In the genomic region with DNA sequence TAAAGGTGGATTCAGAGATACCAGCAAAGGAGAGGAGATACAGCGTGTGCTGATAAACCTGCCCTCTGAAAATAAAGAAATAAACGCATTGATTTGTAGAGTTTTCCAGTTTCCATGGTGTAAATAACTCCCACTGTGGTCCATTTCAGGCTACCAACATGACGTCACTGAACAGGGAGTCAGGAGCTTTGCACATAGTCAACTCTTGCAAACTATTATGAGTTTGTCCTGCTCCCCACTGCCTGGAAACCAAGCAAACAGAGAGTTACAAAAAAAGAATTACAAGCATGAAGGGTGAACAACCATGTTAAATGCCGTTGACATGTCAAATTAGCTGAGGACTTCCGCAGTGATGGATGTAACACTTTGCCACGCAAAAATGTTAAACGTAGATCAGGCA, we compare ENCODE assay signal across 16 cellular contexts.
DNase-seq lines count a peak whose midpoint lies in the region; ATAC-seq and TF ChIP-seq lines count a peak whose summit lies in the region.
"Had no signal": no experiment of that assay in that cellular context is flagged by ENCODE, and none has a peak within 500 bp of the region (broad histone marks: within the 10 kb centered on the region; RNA-seq: fewer than 3 reads in every experiment).

No MANE protein-coding gene starts in this region.

- peak overlapping the region; percentile 85 for H3K23ac ChIP-seq in trophoblast cell (ENCODE audit: low read length)

- no peak overlapping the region for H3K4ac ChIP-seq in trophoblast cell (ENCODE audit: low read depth, low read length)

- no peak overlapping the region for H2BK120ac ChIP-seq in trophoblast cell (ENCODE audit: insufficient read depth, low read length, poor library complexity)

- no peak overlapping the region for H3K4me3 Mint-ChIP-seq in Caco-2 (ENCODE audit: unreplicated experiment)
- H3K4me3 Mint-ChIP-seq: CD14-positive monocyte; CD4-positive, alpha-beta memory T cell had no signal

- POLR2A ChIA-PET in Caco-2 (lab: Charles Lee), result no interaction called here

- H3K4me1 ChIP-seq in cardiac muscle cell (ENCODE audit: low read depth) (peaks cover 10% of the 10 kb centered on the region), trophoblast cell (ENCODE audit: control insufficient read depth in 1 of 2, insufficient read depth in 2 of 2, low read length in 2 of 2) (no peaks in the 10 kb centered on the region), Caco-2 (no peaks in the 10 kb centered on the region)
- H3K4me1 ChIP-seq: BLaER1, HAP-1 had no signal

- no peak overlapping the region for H2BK5ac ChIP-seq in trophoblast cell (ENCODE audit: low read depth, low read length, poor library complexity)

- H3K27ac Mint-ChIP-seq in Caco-2 (ENCODE audit: unreplicated experiment), result no peak overlapping the region
- H3K27ac Mint-ChIP-seq: CD14-positive monocyte; CD4-positive, alpha-beta memory T cell had no signal

- DNase-seq in cardiac muscle cell (ENCODE audit: low read depth in 1 of 2, low spot score in 1 of 2) (peak in 1 of 2 donors; percentile 13), cardiac septum (ENCODE audit: low spot score) (no peak), fibroblast of pulmonary artery (ENCODE audit: low read depth) (peak; percentile 40), trophoblast cell (peak in 1 of 2 donors; percentile 77), pons (ENCODE audit: low spot score) (no peak), Caco-2 (no peak)
- DNase-seq: Calu3; CD4-positive, alpha-beta memory T cell; DMS79 treated with DMSO at 0.1 percent for 48 hours; GF-D8 had no signal

- H3K27me3 ChIP-seq in cardiac muscle cell, result no peaks in the 10 kb centered on the region
- no peaks in the 10 kb centered on the region for H3K27me3 ChIP-seq in trophoblast cell (ENCODE audit: insufficient read depth, low read length)
- H3K27me3 ChIP-seq in Caco-2 (replicated peaks; ENCODE audit: control insufficient read depth, insufficient read depth, low read length), result no peaks in the 10 kb centered on the region; the same call in 1 of the 2 replicates
- H3K27me3 ChIP-seq: BLaER1 had no signal

- no peaks in the 10 kb centered on the region for H3K4me1 Mint-ChIP-seq in Caco-2 (ENCODE audit: low read depth, unreplicated experiment)

- no peak overlapping the region for H3K18ac ChIP-seq in trophoblast cell (ENCODE audit: low read length)

- H3K4me3 ChIP-seq in cardiac muscle cell, result no peak overlapping the region
- no peak overlapping the region for H3K4me3 ChIP-seq in fibroblast of pulmonary artery (replicated peaks; ENCODE audit: low read depth, low read length)
- H3K4me3 ChIP-seq in trophoblast cell (ENCODE audit: low read depth, low read length), result no peak overlapping the region
- H3K4me3 ChIP-seq in Caco-2 (ENCODE audit: low read depth, low read length), result no peak overlapping the region
- H3K4me3 ChIP-seq: A549, BLaER1, HAP-1 had no signal

- no peak overlapping the region for H2BK12ac ChIP-seq in trophoblast cell (ENCODE audit: low read length)

- H3K36me3 Mint-ChIP-seq in Caco-2 (ENCODE audit: insufficient read depth, unreplicated experiment), result no peaks in the 10 kb centered on the region
- H3K36me3 Mint-ChIP-seq: CD14-positive monocyte; CD4-positive, alpha-beta memory T cell had no signal

- H3K79me2 ChIP-seq in trophoblast cell (ENCODE audit: control insufficient read depth, insufficient read depth, low read length, poor library complexity), result no peaks in the 10 kb centered on the region

- no peak overlapping the region for H2AFZ ChIP-seq in trophoblast cell (ENCODE audit: insufficient read depth, low read length, poor library complexity)

- H3K36me3 ChIP-seq in cardiac muscle cell, result no peaks in the 10 kb centered on the region
- H3K36me3 ChIP-seq in trophoblast cell (ENCODE audit: control insufficient read depth in 1 of 2, insufficient read depth in 2 of 2, low read length in 2 of 2), result no peaks in the 10 kb centered on the region
- H3K36me3 ChIP-seq in Caco-2 (ENCODE audit: control insufficient read depth, insufficient read depth, low read length), result no peaks in the 10 kb centered on the region; the same call in 1 of the 2 replicates
- H3K36me3 ChIP-seq: BLaER1, HAP-1 had no signal

- H3K27me3 Mint-ChIP-seq in Caco-2 (ENCODE audit: insufficient read depth, unreplicated experiment), result peaks cover 11% of the 10 kb centered on the region

- TF ChIP-seq CTCF in cardiac muscle cell (IDR thresholded peaks at IDR 0.05; ENCODE audit: low read depth, low read length) (no peak), fibroblast of pulmonary artery (IDR thresholded peaks at IDR 0.05; ENCODE audit: low read length, missing control alignments) (no peak), Caco-2 (IDR thresholded peaks at IDR 0.05; ENCODE audit: insufficient read depth in 1 of 2, low read depth in 1 of 2, low read length in 1 of 2, severe bottlenecking in 1 of 2, unreplicated experiment in 1 of 2) (no peak)

- intact Hi-C loops in cardiac septum (cut with DNase I), result no loop called here
- intact Hi-C loops in Caco-2 (cut with micrococcal nuclease; ENCODE audit: unreplicated experiment), result no loop called here

- H2AK5ac ChIP-seq in trophoblast cell (ENCODE audit: low read length), result no peak overlapping the region

- no peak overlapping the region for H3K14ac ChIP-seq in trophoblast cell (ENCODE audit: low read length)

- H3K9ac ChIP-seq in trophoblast cell (ENCODE audit: low read length), result no peak overlapping the region
- H3K9ac ChIP-seq: BLaER1 had no signal

- ATAC-seq in GM18511 (IDR thresholded peaks at IDR 0.05; ENCODE audit: unreplicated experiment), result no peak
- ATAC-seq: A549 had no signal

- H4K8ac ChIP-seq in trophoblast cell (ENCODE audit: low read depth, low read length), result no peak overlapping the region

- H3K4me2 ChIP-seq in trophoblast cell (ENCODE audit: low read length), result no peak overlapping the region
- H3K4me2 ChIP-seq: A549, BLaER1 had no signal

- H3K27ac ChIP-seq in cardiac muscle cell (peak overlapping the region; percentile 10), trophoblast cell (ENCODE audit: low read depth, low read length) (no peak overlapping the region)
- H3K27ac ChIP-seq: 22Rv1, A549, BLaER1 had no signal

- H4K12ac ChIP-seq in trophoblast cell (ENCODE audit: low read depth, low read length), result no peak overlapping the region

- H4K91ac ChIP-seq in trophoblast cell (ENCODE audit: low read depth, low read length), result no peak overlapping the region

- BruUV-seq in Caco-2 (replicated peaks; lab: Mats Ljungman, UMichigan), result no TSS peak

- H3K9me3 ChIP-seq in cardiac muscle cell (ENCODE audit: low read depth) (no peaks in the 10 kb centered on the region), trophoblast cell (ENCODE audit: insufficient read depth, low read depth, low read length) (no peaks in the 10 kb centered on the region), Caco-2 (no peaks in the 10 kb centered on the region)
- H3K9me3 ChIP-seq: A549, BLaER1, HAP-1 had no signal

- WGBS in trophoblast cell (ENCODE audit: extremely low coverage, insufficient coverage, insufficient read length), result no CpG with 5 or more reads among the region's 7 CpGs

- H3K79me1 ChIP-seq in trophoblast cell (ENCODE audit: low read length), result no peaks in the 10 kb centered on the region

- H3K9me3 Mint-ChIP-seq in Caco-2 (ENCODE audit: unreplicated experiment), result no peaks in the 10 kb centered on the region
- H3K9me3 Mint-ChIP-seq: CD14-positive monocyte; CD4-positive, alpha-beta memory T cell had no signal

- CTCF ChIA-PET in Caco-2 (lab: Charles Lee), result no interaction called here
